Comparison of ENCODE assay signal across 1 cellular context in the genomic region with DNA sequence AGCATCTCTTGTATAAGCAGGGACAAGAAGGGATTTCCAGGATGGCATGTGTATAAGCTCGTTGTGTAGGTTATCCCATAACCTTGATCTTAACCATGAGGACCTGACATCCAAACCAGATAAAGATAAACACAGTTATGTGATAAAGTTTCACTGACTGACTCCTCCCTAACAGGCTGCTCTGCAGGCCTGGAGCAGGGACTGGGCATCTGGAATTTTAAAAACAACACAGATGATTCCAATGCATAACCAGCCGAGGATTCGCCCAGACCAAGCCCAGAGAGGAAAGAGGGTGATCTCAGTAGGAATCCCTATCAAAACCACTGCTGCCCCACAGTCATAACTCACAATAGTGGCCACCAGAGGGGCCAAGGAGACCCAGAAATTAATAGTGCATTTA.
TF ChIP-seq lines count a peak whose summit lies in the region.

No MANE protein-coding gene starts in this region.

TF ChIP-seq in SK-N-SH, 30 proteins besides CTCF, POLR2A, EP300 and RAD21:
- TF ChIP-seq CHD2 (IDR thresholded peaks at IDR 0.05; ENCODE audit: low read length, partially characterized antibody): peak; percentile 74
- peak; percentile 95 for TF ChIP-seq RCOR1 (IDR thresholded peaks at IDR 0.05; ENCODE audit: low read length)
- TF ChIP-seq SMC3 (IDR thresholded peaks at IDR 0.05; ENCODE audit: low read depth, low read length): no peak
- peak; percentile 49; the same call in 1 of the 2 replicates for TF ChIP-seq MXI1 (IDR thresholded peaks at IDR 0.05; ENCODE audit: low read depth, low read length)
- TF ChIP-seq GATA2 (CRISPR knock-in tag; IDR thresholded peaks at IDR 0.05): peak; percentile 71
- TF ChIP-seq, protein P1, sequence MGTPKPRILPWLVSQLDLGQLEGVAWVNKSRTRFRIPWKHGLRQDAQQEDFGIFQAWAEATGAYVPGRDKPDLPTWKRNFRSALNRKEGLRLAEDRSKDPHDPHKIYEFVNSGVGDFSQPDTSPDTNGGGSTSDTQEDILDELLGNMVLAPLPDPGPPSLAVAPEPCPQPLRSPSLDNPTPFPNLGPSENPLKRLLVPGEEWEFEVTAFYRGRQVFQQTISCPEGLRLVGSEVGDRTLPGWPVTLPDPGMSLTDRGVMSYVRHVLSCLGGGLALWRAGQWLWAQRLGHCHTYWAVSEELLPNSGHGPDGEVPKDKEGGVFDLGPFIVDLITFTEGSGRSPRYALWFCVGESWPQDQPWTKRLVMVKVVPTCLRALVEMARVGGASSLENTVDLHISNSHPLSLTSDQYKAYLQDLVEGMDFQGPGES (IDR thresholded peaks at IDR 0.05; ENCODE audit: low read depth, low read length): no peak
- no peak for TF ChIP-seq SIN3A (IDR thresholded peaks at IDR 0.05; ENCODE audit: borderline replicate concordance, low read depth, low read length)
- TF ChIP-seq TCF12 (IDR thresholded peaks at IDR 0.05): peak; percentile 24; the same call in 1 of the 2 replicates
- no peak for TF ChIP-seq FOXM1 (IDR thresholded peaks at IDR 0.05; ENCODE audit: low read depth)
